In the genomic region with DNA sequence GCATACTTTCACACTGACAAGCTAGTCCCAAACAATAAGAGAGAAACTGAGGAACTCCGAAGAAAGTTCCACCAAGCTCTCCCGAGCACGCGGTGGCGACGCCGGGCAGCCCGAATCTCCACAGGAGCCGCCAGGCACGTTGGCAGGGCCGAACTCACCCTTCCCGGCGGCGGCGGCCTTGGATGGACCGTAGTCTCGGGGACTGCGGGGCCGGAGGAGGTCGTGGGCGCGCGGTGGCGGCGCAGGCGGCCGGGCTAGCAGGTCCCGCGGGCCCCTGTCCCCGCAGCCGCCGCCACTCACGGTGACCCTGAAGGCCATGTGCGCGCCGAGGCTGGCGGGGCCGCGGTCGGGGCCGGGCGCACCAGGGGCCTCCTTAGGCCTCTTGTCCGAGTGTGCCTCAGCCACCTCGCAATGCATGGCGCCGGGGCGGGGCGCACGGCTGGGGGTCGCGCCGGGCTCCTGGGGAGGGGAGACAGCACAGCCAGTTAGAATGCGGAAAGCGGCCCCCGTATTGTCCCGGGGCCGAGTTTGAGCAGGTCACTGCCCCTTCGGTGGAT, we compare ENCODE assay signal across 1 cellular context.
TF ChIP-seq lines count a peak whose summit lies in the region.

No MANE protein-coding gene starts in this region.

TF ChIP-seq in WTC11, 78 proteins besides CTCF, POLR2A, EP300 and RAD21 (continued from another document):
- TF ChIP-seq, protein P1, sequence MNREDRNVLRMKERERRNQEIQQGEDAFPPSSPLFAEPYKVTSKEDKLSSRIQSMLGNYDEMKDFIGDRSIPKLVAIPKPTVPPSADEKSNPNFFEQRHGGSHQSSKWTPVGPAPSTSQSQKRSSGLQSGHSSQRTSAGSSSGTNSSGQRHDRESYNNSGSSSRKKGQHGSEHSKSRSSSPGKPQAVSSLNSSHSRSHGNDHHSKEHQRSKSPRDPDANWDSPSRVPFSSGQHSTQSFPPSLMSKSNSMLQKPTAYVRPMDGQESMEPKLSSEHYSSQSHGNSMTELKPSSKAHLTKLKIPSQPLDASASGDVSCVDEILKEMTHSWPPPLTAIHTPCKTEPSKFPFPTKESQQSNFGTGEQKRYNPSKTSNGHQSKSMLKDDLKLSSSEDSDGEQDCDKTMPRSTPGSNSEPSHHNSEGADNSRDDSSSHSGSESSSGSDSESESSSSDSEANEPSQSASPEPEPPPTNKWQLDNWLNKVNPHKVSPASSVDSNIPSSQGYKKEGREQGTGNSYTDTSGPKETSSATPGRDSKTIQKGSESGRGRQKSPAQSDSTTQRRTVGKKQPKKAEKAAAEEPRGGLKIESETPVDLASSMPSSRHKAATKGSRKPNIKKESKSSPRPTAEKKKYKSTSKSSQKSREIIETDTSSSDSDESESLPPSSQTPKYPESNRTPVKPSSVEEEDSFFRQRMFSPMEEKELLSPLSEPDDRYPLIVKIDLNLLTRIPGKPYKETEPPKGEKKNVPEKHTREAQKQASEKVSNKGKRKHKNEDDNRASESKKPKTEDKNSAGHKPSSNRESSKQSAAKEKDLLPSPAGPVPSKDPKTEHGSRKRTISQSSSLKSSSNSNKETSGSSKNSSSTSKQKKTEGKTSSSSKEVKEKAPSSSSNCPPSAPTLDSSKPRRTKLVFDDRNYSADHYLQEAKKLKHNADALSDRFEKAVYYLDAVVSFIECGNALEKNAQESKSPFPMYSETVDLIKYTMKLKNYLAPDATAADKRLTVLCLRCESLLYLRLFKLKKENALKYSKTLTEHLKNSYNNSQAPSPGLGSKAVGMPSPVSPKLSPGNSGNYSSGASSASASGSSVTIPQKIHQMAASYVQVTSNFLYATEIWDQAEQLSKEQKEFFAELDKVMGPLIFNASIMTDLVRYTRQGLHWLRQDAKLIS (CRISPR knock-in tag; IDR thresholded peaks at IDR 0.05; ENCODE audit: borderline replicate concordance) = no peak
- peak; percentile 46; the same call in 1 of the 2 replicates for TF ChIP-seq ZNF219 (CRISPR knock-in tag; IDR thresholded peaks at IDR 0.05; ENCODE audit: borderline replicate concordance)
- TF ChIP-seq, protein P2, sequence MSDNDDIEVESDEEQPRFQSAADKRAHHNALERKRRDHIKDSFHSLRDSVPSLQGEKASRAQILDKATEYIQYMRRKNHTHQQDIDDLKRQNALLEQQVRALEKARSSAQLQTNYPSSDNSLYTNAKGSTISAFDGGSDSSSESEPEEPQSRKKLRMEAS (CRISPR knock-in tag; IDR thresholded peaks at IDR 0.05) = peak; percentile 39; the same call in 1 of the 2 replicates
- peak; percentile 75 for TF ChIP-seq ZNF423 (CRISPR knock-in tag; IDR thresholded peaks at IDR 0.05)
- TF ChIP-seq FOXJ3 (CRISPR knock-in tag; IDR thresholded peaks at IDR 0.05; ENCODE audit: borderline replicate concordance) = no peak
- TF ChIP-seq TEAD1 (CRISPR knock-in tag; IDR thresholded peaks at IDR 0.05) = 0 out of 2 replicates have a peak, but pooled peaks have one; percentile 26
